20 cellular contexts compared by ENCODE assay signal in genomic region chr6:28188111-28188979, GRCh38.
"Had no signal": no experiment of that assay in that cellular context is flagged by ENCODE, and none has a peak within 500 bp of the region (broad histone marks: within the 10 kb centered on the region; RNA-seq: fewer than 3 reads in every experiment).

No MANE protein-coding gene starts in this region.

- H3K36me3 ChIP-seq: tibial artery, upper lobe of left lung had no signal

- H3K79me2 ChIP-seq: hepatocyte had no signal

- H3K27me3 ChIP-seq: hepatocyte, tibial artery, upper lobe of left lung, uterus had no signal

- H2AFZ ChIP-seq: hepatocyte had no signal

- H3K4me1 Mint-ChIP-seq: naive B cell, nephron had no signal

- H3K4me3 Mint-ChIP-seq: nephron had no signal

- H3K27ac Mint-ChIP-seq: nephron had no signal

- FAIRE-seq: small intestine had no signal

- DNase-seq: cortex of kidney; dorsolateral prefrontal cortex; effector CD8-positive, alpha-beta T cell; foreskin melanocyte; head of caudate nucleus; left colon; left ventricle myocardium superior; mesendoderm; naive B cell; occipital lobe; psoas muscle; retina; small intestine; stimulated activated CD4-positive, alpha-beta T cell treated with anti-CD3 and anti-CD28 coated beads, Interleukin-12 subunit alpha, Interleukin-12 subunit beta, amount 100 ng/mL, for 4 hours; stimulated activated naive CD8-positive, alpha-beta T cell treated with anti-CD3 and anti-CD28 coated beads, Interleukin-15, Interleukin-2, amounts not matched to agents 100 U/mL and 50 U/mL, for 24 hours; tibial artery; upper lobe of left lung; uterus had no signal

- H3K4me2 ChIP-seq: hepatocyte had no signal

- H3K4me1 ChIP-seq: psoas muscle, tibial artery, upper lobe of left lung, uterus had no signal

- H3K9me3 ChIP-seq: uterus had no signal

- H3K4me3 ChIP-seq: dorsolateral prefrontal cortex, hepatocyte, psoas muscle, tibial artery, upper lobe of left lung, uterus had no signal

- ATAC-seq: left colon; left ventricle myocardium superior; psoas muscle; stimulated activated naive CD8-positive, alpha-beta T cell treated with anti-CD3 and anti-CD28 coated beads, Interleukin-15, Interleukin-2, amounts not matched to agents 100 U/mL and 50 U/mL, for 24 hours had no signal

- H3K27ac ChIP-seq: dorsolateral prefrontal cortex, hepatocyte, psoas muscle, tibial artery, upper lobe of left lung, uterus had no signal
